Comparison of ENCODE assay signal across 1 cellular context in the genomic region with DNA sequence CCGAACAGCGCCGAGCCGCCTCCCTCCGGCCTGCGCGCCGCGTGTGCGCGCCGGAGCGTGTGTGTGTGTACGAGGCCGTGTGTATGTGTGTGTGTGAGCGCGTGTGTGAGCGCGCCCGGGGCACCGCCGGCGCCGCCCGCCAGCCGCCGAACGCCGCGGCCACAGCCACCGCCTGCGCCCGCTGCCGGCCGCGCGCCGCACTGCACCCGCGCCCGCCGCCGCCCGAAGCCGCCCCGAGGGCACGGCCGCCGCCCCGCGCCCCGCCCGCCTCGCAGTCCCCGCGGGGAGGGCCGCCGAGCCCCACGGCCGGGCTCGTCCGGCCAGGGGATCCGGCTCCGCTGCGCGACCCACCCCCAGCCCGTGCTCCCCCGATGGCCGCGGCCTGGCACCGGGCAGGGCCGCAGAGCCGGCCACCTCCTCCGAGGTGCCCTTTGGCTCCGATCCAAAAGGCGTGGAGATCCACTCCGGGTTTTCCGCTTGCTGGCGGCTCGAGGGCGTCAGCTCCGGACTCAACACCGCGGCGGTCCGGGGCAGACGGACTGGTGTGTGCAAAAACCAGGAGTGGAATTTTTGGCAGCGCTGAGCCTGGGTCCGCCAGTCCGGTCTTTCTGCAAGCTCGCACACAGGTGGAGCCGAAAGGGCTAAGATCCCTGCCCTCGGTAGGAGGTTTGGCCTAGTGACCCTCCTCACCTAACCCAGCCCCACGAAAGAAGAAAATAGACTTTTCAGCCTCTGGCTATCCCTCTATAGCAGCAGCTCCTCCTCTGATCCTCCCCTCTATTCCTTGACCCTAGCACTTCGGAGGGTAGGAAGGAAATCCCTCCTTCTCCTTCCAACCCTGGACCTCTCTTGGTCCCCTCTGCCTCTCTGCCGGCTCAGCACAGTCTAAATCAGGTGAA.
TF ChIP-seq lines count a peak whose summit lies in the region.

A gene with protein sequence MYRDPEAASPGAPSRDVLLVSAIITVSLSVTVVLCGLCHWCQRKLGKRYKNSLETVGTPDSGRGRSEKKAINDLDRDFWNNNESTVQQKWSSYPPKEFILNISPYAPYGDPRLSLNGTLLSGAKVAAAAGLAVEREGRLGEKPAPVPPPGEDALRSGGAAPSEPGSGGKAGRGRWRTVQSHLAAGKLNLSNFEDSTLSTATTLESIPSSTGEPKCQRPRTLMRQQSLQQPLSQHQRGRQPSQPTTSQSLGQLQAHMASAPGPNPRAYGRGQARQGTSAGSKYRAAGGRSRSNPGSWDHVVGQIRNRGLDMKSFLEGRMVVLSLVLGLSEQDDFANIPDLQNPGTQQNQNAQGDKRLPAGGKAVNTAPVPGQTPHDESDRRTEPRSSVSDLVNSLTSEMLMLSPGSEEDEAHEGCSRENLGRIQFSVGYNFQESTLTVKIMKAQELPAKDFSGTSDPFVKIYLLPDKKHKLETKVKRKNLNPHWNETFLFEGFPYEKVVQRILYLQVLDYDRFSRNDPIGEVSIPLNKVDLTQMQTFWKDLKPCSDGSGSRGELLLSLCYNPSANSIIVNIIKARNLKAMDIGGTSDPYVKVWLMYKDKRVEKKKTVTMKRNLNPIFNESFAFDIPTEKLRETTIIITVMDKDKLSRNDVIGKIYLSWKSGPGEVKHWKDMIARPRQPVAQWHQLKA (minus strand): TSS at position 47 of the 899 bp plus-strand sequence. CDS start 256 bp downstream, outside the sequence.

TF ChIP-seq in K562, 482 proteins besides CTCF, POLR2A, EP300 and RAD21 (continued from another document and continues in another):
- TF ChIP-seq KLF6 (CRISPR knock-in tag; IDR thresholded peaks at IDR 0.05; ENCODE audit: borderline replicate concordance) (no peak), ZNF3 (CRISPR knock-in tag; IDR thresholded peaks at IDR 0.05) (no peak), LEF1 (IDR thresholded peaks at IDR 0.05) (no peak), PPARD (CRISPR knock-in tag; IDR thresholded peaks at IDR 0.05) (no peak), GTF2E2 (tag; IDR thresholded peaks at IDR 0.05) (no peak), KLF13 (tag; IDR thresholded peaks at IDR 0.05; ENCODE audit: borderline replicate concordance, low read depth) (peak; percentile 52; the same call in 1 of the 2 replicates), FOXK1 (CRISPR knock-in tag; IDR thresholded peaks at IDR 0.05; ENCODE audit: borderline replicate concordance) (no peak), CCAR2 (IDR thresholded peaks at IDR 0.05; ENCODE audit: low read depth, low read length) (no peak), ZNF133 (CRISPR knock-in tag; IDR thresholded peaks at IDR 0.05) (no peak), ZNF224 (CRISPR knock-in tag; IDR thresholded peaks at IDR 0.05) (no peak), GABPA (tag; conservative IDR thresholded peaks at IDR 0.05; ENCODE audit: low read depth) (no peak), DIDO1 (tag; IDR thresholded peaks at IDR 0.05; ENCODE audit: low read depth) (no peak), ZNF75A (CRISPR knock-in tag; IDR thresholded peaks at IDR 0.05) (no peak), ZKSCAN1 (IDR thresholded peaks at IDR 0.05; ENCODE audit: low read depth, low read length) (no peak), NR1H2 (CRISPR knock-in tag; IDR thresholded peaks at IDR 0.05) (no peak), FIP1L1 (IDR thresholded peaks at IDR 0.05; ENCODE audit: low read depth, low read length, poor library complexity, severe bottlenecking) (peak; percentile 97), POLR2AphosphoS5 (IDR thresholded peaks at IDR 0.05; ENCODE audit: control insufficient read depth, insufficient read depth, low read depth, low read length) (no peak), MEF2D (tag; conservative IDR thresholded peaks at IDR 0.05; ENCODE audit: low read depth) (no peak), FOXM1 (IDR thresholded peaks at IDR 0.05; ENCODE audit: low read depth) (peak; percentile 86), FOXM1 (CRISPR knock-in tag; IDR thresholded peaks at IDR 0.05; ENCODE audit: low read depth) (0 out of 2 replicates have a peak, but pooled peaks have one; percentile 49), YBX1 (IDR thresholded peaks at IDR 0.05) (no peak), RFX1 (IDR thresholded peaks at IDR 0.05) (no peak), SMARCC2 (IDR thresholded peaks at IDR 0.05; ENCODE audit: low read depth) (no peak), ZFP30 (CRISPR knock-in tag; IDR thresholded peaks at IDR 0.05; ENCODE audit: borderline replicate concordance) (no peak), NFE2L1 (tag; IDR thresholded peaks at IDR 0.05; ENCODE audit: borderline replicate concordance, low read depth) (no peak), ZNF431 (CRISPR knock-in tag; IDR thresholded peaks at IDR 0.05) (no peak), CHD4 (IDR thresholded peaks at IDR 0.05; ENCODE audit: insufficient read depth, insufficient replicate concordance, low read depth, low read length, poor library complexity, severe bottlenecking) (no peak), ZC3H11A (IDR thresholded peaks at IDR 0.05; ENCODE audit: low read depth, low read length) (no peak), HNRNPUL1 (IDR thresholded peaks at IDR 0.05; ENCODE audit: low read length) (no peak), SPI1 (IDR thresholded peaks at IDR 0.05; ENCODE audit: borderline replicate concordance, low read depth, low read length) (no peak), HEY1 (CRISPR knock-in tag; IDR thresholded peaks at IDR 0.05; ENCODE audit: borderline replicate concordance) (no peak), TAF15 (IDR thresholded peaks at IDR 0.05; ENCODE audit: low read depth, low read length) (no peak), MTA3 (IDR thresholded peaks at IDR 0.05; ENCODE audit: borderline replicate concordance) (peak; percentile 89), NR3C1 (CRISPR knock-in tag; IDR thresholded peaks at IDR 0.05) (0 out of 2 replicates have a peak, but pooled peaks have one; percentile 34), ESRRA (IDR thresholded peaks at IDR 0.05; ENCODE audit: borderline replicate concordance, low read depth) (peak; percentile 54; the same call in 1 of the 2 replicates), CTBP1 (IDR thresholded peaks at IDR 0.05; ENCODE audit: borderline replicate concordance) (peak; percentile 98), SMARCB1 (IDR thresholded peaks at IDR 0.05; ENCODE audit: insufficient read length, low read depth) (no peak), SREBF1 (IDR thresholded peaks at IDR 0.05; ENCODE audit: borderline replicate concordance, low read depth, low read length) (no peak), CEBPG (CRISPR knock-in tag; IDR thresholded peaks at IDR 0.05) (no peak), CEBPG (tag; conservative IDR thresholded peaks at IDR 0.05 in 1 of 2, IDR thresholded peaks at IDR 0.05 in 1 of 2) (no peak), NR2F6 (CRISPR knock-in tag; IDR thresholded peaks at IDR 0.05) (no peak), HDAC3 (IDR thresholded peaks at IDR 0.05; ENCODE audit: borderline replicate concordance, partially characterized antibody) (peak; percentile 93), BCL6 (CRISPR knock-in tag; IDR thresholded peaks at IDR 0.05) (no peak), ZNF583 (CRISPR knock-in tag; IDR thresholded peaks at IDR 0.05) (no peak), FOSL1 (tag; conservative IDR thresholded peaks at IDR 0.05) (no peak)
- TF ChIP-seq, protein P1, sequence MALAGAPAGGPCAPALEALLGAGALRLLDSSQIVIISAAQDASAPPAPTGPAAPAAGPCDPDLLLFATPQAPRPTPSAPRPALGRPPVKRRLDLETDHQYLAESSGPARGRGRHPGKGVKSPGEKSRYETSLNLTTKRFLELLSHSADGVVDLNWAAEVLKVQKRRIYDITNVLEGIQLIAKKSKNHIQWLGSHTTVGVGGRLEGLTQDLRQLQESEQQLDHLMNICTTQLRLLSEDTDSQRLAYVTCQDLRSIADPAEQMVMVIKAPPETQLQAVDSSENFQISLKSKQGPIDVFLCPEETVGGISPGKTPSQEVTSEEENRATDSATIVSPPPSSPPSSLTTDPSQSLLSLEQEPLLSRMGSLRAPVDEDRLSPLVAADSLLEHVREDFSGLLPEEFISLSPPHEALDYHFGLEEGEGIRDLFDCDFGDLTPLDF (CRISPR knock-in tag; IDR thresholded peaks at IDR 0.05), result 0 out of 2 replicates have a peak, but pooled peaks have one; percentile 47
- TF ChIP-seq, protein P2, sequence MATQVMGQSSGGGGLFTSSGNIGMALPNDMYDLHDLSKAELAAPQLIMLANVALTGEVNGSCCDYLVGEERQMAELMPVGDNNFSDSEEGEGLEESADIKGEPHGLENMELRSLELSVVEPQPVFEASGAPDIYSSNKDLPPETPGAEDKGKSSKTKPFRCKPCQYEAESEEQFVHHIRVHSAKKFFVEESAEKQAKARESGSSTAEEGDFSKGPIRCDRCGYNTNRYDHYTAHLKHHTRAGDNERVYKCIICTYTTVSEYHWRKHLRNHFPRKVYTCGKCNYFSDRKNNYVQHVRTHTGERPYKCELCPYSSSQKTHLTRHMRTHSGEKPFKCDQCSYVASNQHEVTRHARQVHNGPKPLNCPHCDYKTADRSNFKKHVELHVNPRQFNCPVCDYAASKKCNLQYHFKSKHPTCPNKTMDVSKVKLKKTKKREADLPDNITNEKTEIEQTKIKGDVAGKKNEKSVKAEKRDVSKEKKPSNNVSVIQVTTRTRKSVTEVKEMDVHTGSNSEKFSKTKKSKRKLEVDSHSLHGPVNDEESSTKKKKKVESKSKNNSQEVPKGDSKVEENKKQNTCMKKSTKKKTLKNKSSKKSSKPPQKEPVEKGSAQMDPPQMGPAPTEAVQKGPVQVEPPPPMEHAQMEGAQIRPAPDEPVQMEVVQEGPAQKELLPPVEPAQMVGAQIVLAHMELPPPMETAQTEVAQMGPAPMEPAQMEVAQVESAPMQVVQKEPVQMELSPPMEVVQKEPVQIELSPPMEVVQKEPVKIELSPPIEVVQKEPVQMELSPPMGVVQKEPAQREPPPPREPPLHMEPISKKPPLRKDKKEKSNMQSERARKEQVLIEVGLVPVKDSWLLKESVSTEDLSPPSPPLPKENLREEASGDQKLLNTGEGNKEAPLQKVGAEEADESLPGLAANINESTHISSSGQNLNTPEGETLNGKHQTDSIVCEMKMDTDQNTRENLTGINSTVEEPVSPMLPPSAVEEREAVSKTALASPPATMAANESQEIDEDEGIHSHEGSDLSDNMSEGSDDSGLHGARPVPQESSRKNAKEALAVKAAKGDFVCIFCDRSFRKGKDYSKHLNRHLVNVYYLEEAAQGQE (CRISPR knock-in tag; IDR thresholded peaks at IDR 0.05; ENCODE audit: low read depth), result peak; percentile 82
- TF ChIP-seq, protein P3, sequence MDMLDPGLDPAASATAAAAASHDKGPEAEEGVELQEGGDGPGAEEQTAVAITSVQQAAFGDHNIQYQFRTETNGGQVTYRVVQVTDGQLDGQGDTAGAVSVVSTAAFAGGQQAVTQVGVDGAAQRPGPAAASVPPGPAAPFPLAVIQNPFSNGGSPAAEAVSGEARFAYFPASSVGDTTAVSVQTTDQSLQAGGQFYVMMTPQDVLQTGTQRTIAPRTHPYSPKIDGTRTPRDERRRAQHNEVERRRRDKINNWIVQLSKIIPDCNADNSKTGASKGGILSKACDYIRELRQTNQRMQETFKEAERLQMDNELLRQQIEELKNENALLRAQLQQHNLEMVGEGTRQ (CRISPR knock-in tag; IDR thresholded peaks at IDR 0.05), result no peak
- TF ChIP-seq, protein P4, sequence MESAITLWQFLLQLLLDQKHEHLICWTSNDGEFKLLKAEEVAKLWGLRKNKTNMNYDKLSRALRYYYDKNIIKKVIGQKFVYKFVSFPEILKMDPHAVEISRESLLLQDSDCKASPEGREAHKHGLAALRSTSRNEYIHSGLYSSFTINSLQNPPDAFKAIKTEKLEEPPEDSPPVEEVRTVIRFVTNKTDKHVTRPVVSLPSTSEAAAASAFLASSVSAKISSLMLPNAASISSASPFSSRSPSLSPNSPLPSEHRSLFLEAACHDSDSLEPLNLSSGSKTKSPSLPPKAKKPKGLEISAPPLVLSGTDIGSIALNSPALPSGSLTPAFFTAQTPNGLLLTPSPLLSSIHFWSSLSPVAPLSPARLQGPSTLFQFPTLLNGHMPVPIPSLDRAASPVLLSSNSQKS (CRISPR knock-in tag; IDR thresholded peaks at IDR 0.05), result no peak
- TF ChIP-seq, protein P5, sequence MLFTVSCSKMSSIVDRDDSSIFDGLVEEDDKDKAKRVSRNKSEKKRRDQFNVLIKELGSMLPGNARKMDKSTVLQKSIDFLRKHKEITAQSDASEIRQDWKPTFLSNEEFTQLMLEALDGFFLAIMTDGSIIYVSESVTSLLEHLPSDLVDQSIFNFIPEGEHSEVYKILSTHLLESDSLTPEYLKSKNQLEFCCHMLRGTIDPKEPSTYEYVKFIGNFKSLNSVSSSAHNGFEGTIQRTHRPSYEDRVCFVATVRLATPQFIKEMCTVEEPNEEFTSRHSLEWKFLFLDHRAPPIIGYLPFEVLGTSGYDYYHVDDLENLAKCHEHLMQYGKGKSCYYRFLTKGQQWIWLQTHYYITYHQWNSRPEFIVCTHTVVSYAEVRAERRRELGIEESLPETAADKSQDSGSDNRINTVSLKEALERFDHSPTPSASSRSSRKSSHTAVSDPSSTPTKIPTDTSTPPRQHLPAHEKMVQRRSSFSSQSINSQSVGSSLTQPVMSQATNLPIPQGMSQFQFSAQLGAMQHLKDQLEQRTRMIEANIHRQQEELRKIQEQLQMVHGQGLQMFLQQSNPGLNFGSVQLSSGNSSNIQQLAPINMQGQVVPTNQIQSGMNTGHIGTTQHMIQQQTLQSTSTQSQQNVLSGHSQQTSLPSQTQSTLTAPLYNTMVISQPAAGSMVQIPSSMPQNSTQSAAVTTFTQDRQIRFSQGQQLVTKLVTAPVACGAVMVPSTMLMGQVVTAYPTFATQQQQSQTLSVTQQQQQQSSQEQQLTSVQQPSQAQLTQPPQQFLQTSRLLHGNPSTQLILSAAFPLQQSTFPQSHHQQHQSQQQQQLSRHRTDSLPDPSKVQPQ (CRISPR knock-in tag; IDR thresholded peaks at IDR 0.05; ENCODE audit: borderline replicate concordance), result no peak
- TF ChIP-seq, protein P6, sequence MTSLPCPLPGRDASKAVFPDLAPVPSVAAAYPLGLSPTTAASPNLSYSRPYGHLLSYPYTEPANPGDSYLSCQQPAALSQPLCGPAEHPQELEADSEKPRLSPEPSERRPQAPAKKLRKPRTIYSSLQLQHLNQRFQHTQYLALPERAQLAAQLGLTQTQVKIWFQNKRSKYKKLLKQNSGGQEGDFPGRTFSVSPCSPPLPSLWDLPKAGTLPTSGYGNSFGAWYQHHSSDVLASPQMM (CRISPR knock-in tag; IDR thresholded peaks at IDR 0.05), result no peak
- TF ChIP-seq, protein P7, sequence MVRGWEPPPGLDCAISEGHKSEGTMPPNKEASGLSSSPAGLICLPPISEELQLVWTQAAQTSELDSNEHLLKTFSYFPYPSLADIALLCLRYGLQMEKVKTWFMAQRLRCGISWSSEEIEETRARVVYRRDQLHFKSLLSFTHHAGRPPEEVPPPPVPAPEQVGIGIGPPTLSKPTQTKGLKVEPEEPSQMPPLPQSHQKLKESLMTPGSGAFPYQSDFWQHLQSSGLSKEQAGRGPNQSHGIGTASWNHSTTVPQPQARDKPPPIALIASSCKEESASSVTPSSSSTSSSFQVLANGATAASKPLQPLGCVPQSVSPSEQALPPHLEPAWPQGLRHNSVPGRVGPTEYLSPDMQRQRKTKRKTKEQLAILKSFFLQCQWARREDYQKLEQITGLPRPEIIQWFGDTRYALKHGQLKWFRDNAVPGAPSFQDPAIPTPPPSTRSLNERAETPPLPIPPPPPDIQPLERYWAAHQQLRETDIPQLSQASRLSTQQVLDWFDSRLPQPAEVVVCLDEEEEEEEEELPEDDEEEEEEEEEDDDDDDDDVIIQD (CRISPR knock-in tag; IDR thresholded peaks at IDR 0.05), result no peak
- TF ChIP-seq, protein P8, sequence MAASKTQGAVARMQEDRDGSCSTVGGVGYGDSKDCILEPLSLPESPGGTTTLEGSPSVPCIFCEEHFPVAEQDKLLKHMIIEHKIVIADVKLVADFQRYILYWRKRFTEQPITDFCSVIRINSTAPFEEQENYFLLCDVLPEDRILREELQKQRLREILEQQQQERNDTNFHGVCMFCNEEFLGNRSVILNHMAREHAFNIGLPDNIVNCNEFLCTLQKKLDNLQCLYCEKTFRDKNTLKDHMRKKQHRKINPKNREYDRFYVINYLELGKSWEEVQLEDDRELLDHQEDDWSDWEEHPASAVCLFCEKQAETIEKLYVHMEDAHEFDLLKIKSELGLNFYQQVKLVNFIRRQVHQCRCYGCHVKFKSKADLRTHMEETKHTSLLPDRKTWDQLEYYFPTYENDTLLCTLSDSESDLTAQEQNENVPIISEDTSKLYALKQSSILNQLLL (CRISPR knock-in tag; IDR thresholded peaks at IDR 0.05; ENCODE audit: borderline replicate concordance), result no peak
